ENCODE assay signal across 15 cellular contexts in genomic region chr17:64037802-64038201, GRCh38. TPM values are rescaled to one million over a fixed set of nuclear protein-coding genes. Genes with fewer than 3 reads are reported as not detected.
A peak's percentile ranks its signal among the peaks of the same experiment; 100 is the strongest.
DNase-seq lines count a peak whose midpoint lies in the region; ATAC-seq and TF ChIP-seq lines count a peak whose summit lies in the region.
"Had no signal": no experiment of that assay in that cellular context is flagged by ENCODE, and none has a peak within 500 bp of the region (broad histone marks: within the 10 kb centered on the region; RNA-seq: fewer than 3 reads in every experiment).

No MANE protein-coding gene starts in this region.

- peaks cover 10% of the 10 kb centered on the region for H3K4me1 Mint-ChIP-seq in endodermal cell
- H3K4me1 Mint-ChIP-seq in activated T-helper 2 cell treated with anti-CD3 and anti-CD28 coated beads, Interferon-gamma antibody, Interleukin-2, Interleukin-4, amounts not matched to agents 10 μg/mL and 5 μg/mL and 100 μg/mL, durations not matched to agents 14 hours and 24 hours and 36 hours (ENCODE audit: low read depth), result peaks cover 2% of the 10 kb centered on the region
- H3K4me1 Mint-ChIP-seq: B cell had no signal

- H3K27me3 ChIP-seq in endodermal cell (ENCODE audit: control insufficient read depth, insufficient read depth, low read length, poor library complexity, severe bottlenecking), result no peaks in the 10 kb centered on the region

- peaks cover 10% of the 10 kb centered on the region for H3K36me3 Mint-ChIP-seq in endodermal cell (ENCODE audit: low read depth)
- peaks cover 82% of the 10 kb centered on the region for H3K36me3 Mint-ChIP-seq in activated T-helper 2 cell treated with anti-CD3 and anti-CD28 coated beads, Interferon-gamma antibody, Interleukin-2, Interleukin-4, amounts not matched to agents 10 μg/mL and 5 μg/mL and 100 μg/mL, durations not matched to agents 14 hours and 24 hours and 36 hours (ENCODE audit: low read depth)

- H3K9ac ChIP-seq in endodermal cell (ENCODE audit: extremely low read depth, low read length, poor library complexity, severe bottlenecking), result no peak overlapping the region

- ATAC-seq in HG03378 (IDR thresholded peaks at IDR 0.05; ENCODE audit: unreplicated experiment), result no peak

- H3K4me1 ChIP-seq in endodermal cell (ENCODE audit: control insufficient read depth, insufficient read depth, low read length), result peaks cover 3% of the 10 kb centered on the region
- H3K4me1 ChIP-seq: HAP-1 had no signal

- H3K27ac ChIP-seq in endodermal cell (ENCODE audit: low read depth, low read length), result no peak overlapping the region

- no peak overlapping the region for H3K4me3 ChIP-seq in endodermal cell (ENCODE audit: low read length)
- H3K4me3 ChIP-seq: HAP-1 had no signal

- no peaks in the 10 kb centered on the region for H3K36me3 ChIP-seq in endodermal cell (ENCODE audit: control insufficient read depth, insufficient read depth, low read length)
- H3K36me3 ChIP-seq: HAP-1 had no signal

- H3K4me3 Mint-ChIP-seq in endodermal cell, result no peak overlapping the region
- H3K4me3 Mint-ChIP-seq in activated T-helper 2 cell treated with anti-CD3 and anti-CD28 coated beads, Interferon-gamma antibody, Interleukin-2, Interleukin-4, amounts not matched to agents 10 μg/mL and 5 μg/mL and 100 μg/mL, durations not matched to agents 14 hours and 24 hours and 36 hours (ENCODE audit: low read depth), result no peak overlapping the region
- H3K4me3 Mint-ChIP-seq: B cell; CD4-positive, alpha-beta T cell had no signal

- no peak overlapping the region for H3K27ac Mint-ChIP-seq in endodermal cell
- H3K27ac Mint-ChIP-seq in activated T-helper 2 cell treated with anti-CD3 and anti-CD28 coated beads, Interferon-gamma antibody, Interleukin-2, Interleukin-4, amounts not matched to agents 10 μg/mL and 5 μg/mL and 100 μg/mL, durations not matched to agents 14 hours and 24 hours and 36 hours, result no peak overlapping the region
- H3K27ac Mint-ChIP-seq: B cell; CD4-positive, alpha-beta T cell had no signal

- DNase-seq in activated CD8-positive, alpha-beta memory T cell treated with anti-CD3 and anti-CD28 coated beads for 24 hours, result peak; percentile 3
- DNase-seq in activated CD8-positive, alpha-beta memory T cell treated with anti-CD3 and anti-CD28 coated beads, Interleukin-2, amount 50 U/mL, for 48 hours, result no peak
- DNase-seq in OCI-M1 (lab: John Stamatoyannopoulos, UW) (peak; percentile 92), endodermal cell (peak; percentile 36)
- no peak for DNase-seq in stimulated activated CD4-positive, alpha-beta T cell treated with anti-CD3 and anti-CD28 coated beads, Interleukin-4, amount 100 ng/mL, for 1 hour
- DNase-seq in activated T-helper 2 cell treated with anti-CD3 and anti-CD28 coated beads, Interferon-gamma antibody, Interleukin-2, Interleukin-4, amounts not matched to agents 10 μg/mL and 5 μg/mL and 100 μg/mL, durations not matched to agents 14 hours and 24 hours and 36 hours (ENCODE audit: low spot score), result no peak
- DNase-seq: C1 segment of cervical spinal cord; CD4-positive, alpha-beta T cell; DMS153; DMS79 treated with DMSO at 0.1 percent for 48 hours; EL; GOT3 had no signal

- intact Hi-C loops in activated T-helper 2 cell treated with anti-CD3 and anti-CD28 coated beads, Interferon-gamma antibody, Interleukin-2, Interleukin-4, amounts not matched to agents 10 μg/mL and 5 μg/mL and 100 μg/mL, durations not matched to agents 14 hours and 24 hours and 36 hours (cut with micrococcal nuclease), result no loop called here

- no peaks in the 10 kb centered on the region for H3K27me3 Mint-ChIP-seq in endodermal cell (ENCODE audit: insufficient read depth)
- H3K27me3 Mint-ChIP-seq in activated T-helper 2 cell treated with anti-CD3 and anti-CD28 coated beads, Interferon-gamma antibody, Interleukin-2, Interleukin-4, amounts not matched to agents 10 μg/mL and 5 μg/mL and 100 μg/mL, durations not matched to agents 14 hours and 24 hours and 36 hours (ENCODE audit: low read depth), result no peaks in the 10 kb centered on the region
- H3K27me3 Mint-ChIP-seq: B cell; CD4-positive, alpha-beta T cell had no signal

- no peaks in the 10 kb centered on the region for H3K9me3 Mint-ChIP-seq in endodermal cell
- H3K9me3 Mint-ChIP-seq in activated T-helper 2 cell treated with anti-CD3 and anti-CD28 coated beads, Interferon-gamma antibody, Interleukin-2, Interleukin-4, amounts not matched to agents 10 μg/mL and 5 μg/mL and 100 μg/mL, durations not matched to agents 14 hours and 24 hours and 36 hours, result no peaks in the 10 kb centered on the region
- H3K9me3 Mint-ChIP-seq: CD4-positive, alpha-beta T cell had no signal

- WGBS in endodermal cell (ENCODE audit: insufficient coverage in 1 of 2, insufficient read length in 1 of 2), 2 experiments, result 93 to 97% methylated on average over 4 to 5 of the region's 5 CpGs

- H3K9me3 ChIP-seq in endodermal cell (ENCODE audit: control insufficient read depth, low read length), result no peaks in the 10 kb centered on the region
- H3K9me3 ChIP-seq: HAP-1 had no signal

- no peak for TF ChIP-seq CTCF in endodermal cell (conservative IDR thresholded peaks at IDR 0.05)

RNA-seq across cellular contexts. Expression of gene ICAM2, which starts 17.4 kb away (rescaled TPM):
- total RNA-seq in endodermal cell, result under 1 TPM in 1 of 2 donors, not detected in 1; 0.75 TPM
- polyA plus RNA-seq in endodermal cell (2013, experiment 1 of 2), result not detected
- polyA plus RNA-seq in endodermal cell (2013, experiment 2 of 2), result not detected
- 83.2 and 85.6 TPM in 2 replicates for total RNA-seq in activated T-helper 2 cell treated with anti-CD3 and anti-CD28 coated beads, Interferon-gamma antibody, Interleukin-2, Interleukin-4, amounts not matched to agents 10 μg/mL and 5 μg/mL and 100 μg/mL, durations not matched to agents 14 hours and 24 hours and 36 hours

RNA-seq across cellular contexts. Expression of gene PRR29, which starts 39.7 kb away (rescaled TPM):
- 1 to 10 TPM; 3.3 to 6.1 TPM for total RNA-seq in endodermal cell
- 1.6 TPM for polyA plus RNA-seq in endodermal cell (2013, experiment 1 of 2)
- polyA plus RNA-seq in endodermal cell (2013, experiment 2 of 2), result 1.7 TPM
- total RNA-seq in activated T-helper 2 cell treated with anti-CD3 and anti-CD28 coated beads, Interferon-gamma antibody, Interleukin-2, Interleukin-4, amounts not matched to agents 10 μg/mL and 5 μg/mL and 100 μg/mL, durations not matched to agents 14 hours and 24 hours and 36 hours, result 0.14 and 0.18 TPM in 2 replicates
- total RNA-seq: B cell had no signal

Comparison
In these comparisons a context has a peak if more than half of its experiments do, and no peak if none do; other contexts are left out.
1. DNase-seq: peak in activated CD8-positive, alpha-beta memory T cell treated with anti-CD3 and anti-CD28 coated beads for 24 hours (single experiment), OCI-M1 (single experiment) and endodermal cell (single experiment); none in activated CD8-positive, alpha-beta memory T cell treated with anti-CD3 and anti-CD28 coated beads, Interleukin-2, amount 50 U/mL, for 48 hours (single experiment), stimulated activated CD4-positive, alpha-beta T cell treated with anti-CD3 and anti-CD28 coated beads, Interleukin-4, amount 100 ng/mL, for 1 hour (single experiment) and activated T-helper 2 cell treated with anti-CD3 and anti-CD28 coated beads, Interferon-gamma antibody, Interleukin-2, Interleukin-4, amounts not matched to agents 10 μg/mL and 5 μg/mL and 100 μg/mL, durations not matched to agents 14 hours and 24 hours and 36 hours (single experiment).
2. RNA of gene ICAM2, which starts 17.4 kb away (total RNA-seq): 83.2 to 85.6 TPM in activated T-helper 2 cell treated with anti-CD3 and anti-CD28 coated beads, Interferon-gamma antibody, Interleukin-2, Interleukin-4, amounts not matched to agents 10 μg/mL and 5 μg/mL and 100 μg/mL, durations not matched to agents 14 hours and 24 hours and 36 hours; 0.75 TPM in endodermal cell; every median in the first group is over 10 times any median in the second.